In genomic region chr2:42902939-42903709, GRCh38 we compare ENCODE assay signal across 26 cellular contexts.
DNase-seq lines count a peak whose midpoint lies in the region; ATAC-seq and TF ChIP-seq lines count a peak whose summit lies in the region.
"Had no signal": no experiment of that assay in that cellular context is flagged by ENCODE, and none has a peak within 500 bp of the region (broad histone marks: within the 10 kb centered on the region; RNA-seq: fewer than 3 reads in every experiment).

No MANE protein-coding gene starts in this region.

- H3K27ac ChIP-seq in esophagus muscularis mucosa (replicated peaks in 1 of 4) (peak overlapping the region; percentile 29 to 91 (median 58)), uterus (peak overlapping the region; percentile 7 to 87)
- H3K27ac ChIP-seq: A549, brain microvascular endothelial cell, colonic mucosa, RWPE1, VCaP had no signal

- H3K4me3 ChIP-seq in esophagus muscularis mucosa (no peak overlapping the region), uterus (no peak overlapping the region)
- H3K4me3 ChIP-seq: A549, colonic mucosa, spleen, transverse colon had no signal

- H3K27me3 Mint-ChIP-seq in nephron progenitor cell (ENCODE audit: low read depth, poor library complexity), result peaks cover 9% of the 10 kb centered on the region

- peak overlapping the region; percentile 73 for H3K27ac Mint-ChIP-seq in nephron progenitor cell
- H3K27ac Mint-ChIP-seq: T-helper 2 cell treated with Interferon-gamma antibody and Interleukin-4, amounts not matched to agents 5 μg/mL and 100 μg/mL, for 36 hours had no signal

- no peak for TF ChIP-seq EP300 in esophagus muscularis mucosa (IDR thresholded peaks at IDR 0.05)

- no peak for ATAC-seq in Right ventricle myocardium inferior
- no peak for ATAC-seq in Right ventricle myocardium superior (ENCODE audit: poor library complexity)
- no peak for ATAC-seq in GM19452 (IDR thresholded peaks at IDR 0.05; ENCODE audit: unreplicated experiment)
- ATAC-seq: A549, HCT116, left lobe of liver, SK-N-SH treated with all-trans-retinoic acid at 6 μM for 48 hours had no signal

- H3K4me3 Mint-ChIP-seq in nephron progenitor cell, result no peak overlapping the region
- H3K4me3 Mint-ChIP-seq: neural crest cell; T-helper 2 cell treated with Interferon-gamma antibody and Interleukin-4, amounts not matched to agents 5 μg/mL and 100 μg/mL, for 36 hours had no signal

- TF ChIP-seq POLR2A in esophagus muscularis mucosa (IDR thresholded peaks at IDR 0.05; ENCODE audit: low read depth) (no peak), uterus (IDR thresholded peaks at IDR 0.05) (no peak)

- TF ChIP-seq CTCF in esophagus muscularis mucosa (IDR thresholded peaks at IDR 0.05) (no peak), nephron progenitor cell (IDR thresholded peaks at IDR 0.05) (no peak), uterus (IDR thresholded peaks at IDR 0.05) (no peak)

- H3K9me3 ChIP-seq in esophagus muscularis mucosa (no peaks in the 10 kb centered on the region), uterus (no peaks in the 10 kb centered on the region)
- H3K9me3 ChIP-seq: A549, BE2C, Caco-2, colonic mucosa, spleen, transverse colon had no signal

- DNase-seq in Right ventricle myocardium inferior (ENCODE audit: missing footprints) (peak; percentile 49), Right ventricle myocardium superior (no peak), esophagus muscularis mucosa (ENCODE audit: extremely low spot score) (no peak), nephron progenitor cell (no peak), uterus (no peak), GM03348 (ENCODE audit: low spot score) (no peak)
- DNase-seq in activated CD4-positive, alpha-beta T cell treated with anti-CD3 and anti-CD28 coated beads for 1 hour, result no peak
- DNase-seq: BE2C; brain microvascular endothelial cell; Caco-2; colonic mucosa; EL; glutamatergic neuron; spleen; stimulated activated CD4-positive, alpha-beta T cell treated with anti-CD3 and anti-CD28 coated beads, Interleukin-4, amount 100 ng/mL, for 24 hours; stimulated activated naive CD4-positive, alpha-beta T cell treated with Interleukin-2 at 50 U/mL for 16 hours; transverse colon had no signal

- intact Hi-C loops in Right ventricle myocardium inferior (cut with DNase I) (no loop called here), Right ventricle myocardium superior (cut with DNase I) (no loop called here), esophagus muscularis mucosa (cut with DNase I) (no loop called here), uterus (cut with DNase I; ENCODE audit: low total_unique reads) (no loop called here)

- peaks cover 17% of the 10 kb centered on the region for H3K36me3 Mint-ChIP-seq in nephron progenitor cell (ENCODE audit: low read depth)

- H3K27me3 ChIP-seq in esophagus muscularis mucosa, result no peaks in the 10 kb centered on the region
- no peaks in the 10 kb centered on the region for H3K27me3 ChIP-seq in uterus
- H3K27me3 ChIP-seq: BE2C, brain microvascular endothelial cell, colonic mucosa, transverse colon had no signal

- 72% methylated on average over 7 of the region's 9 CpGs for WGBS in esophagus muscularis mucosa

- H3K4me1 Mint-ChIP-seq in nephron progenitor cell, result peaks cover 74% of the 10 kb centered on the region

- H3K4me1 ChIP-seq in esophagus muscularis mucosa, result peaks cover 59 to 67% (median 65%) of the 10 kb centered on the region in 4 donors
- H3K4me1 ChIP-seq in uterus, result peaks cover 2 to 20% of the 10 kb centered on the region in 2 donors

- peaks cover 12% of the 10 kb centered on the region for H3K9me3 Mint-ChIP-seq in nephron progenitor cell
- H3K9me3 Mint-ChIP-seq: neural crest cell; T-helper 2 cell treated with Interferon-gamma antibody and Interleukin-4, amounts not matched to agents 5 μg/mL and 100 μg/mL, for 36 hours had no signal

- H3K36me3 ChIP-seq in esophagus muscularis mucosa, result no peaks in the 10 kb centered on the region
- no peaks in the 10 kb centered on the region for H3K36me3 ChIP-seq in uterus
- H3K36me3 ChIP-seq: BE2C, brain microvascular endothelial cell, colonic mucosa, spleen, transverse colon had no signal
